Comparison of ENCODE assay signal across 16 cellular contexts in genomic region chr10:94315975-94316464, GRCh38. TPM values are rescaled to one million over a fixed set of nuclear protein-coding genes. Genes with fewer than 3 reads are reported as not detected.
DNase-seq lines count a peak whose midpoint lies in the region; ATAC-seq and TF ChIP-seq lines count a peak whose summit lies in the region.
"Had no signal": no experiment of that assay in that cellular context is flagged by ENCODE, and none has a peak within 500 bp of the region (broad histone marks: within the 10 kb centered on the region; RNA-seq: fewer than 3 reads in every experiment).

No MANE protein-coding gene starts in this region.

- peaks cover 4% of the 10 kb centered on the region for H3K36me3 ChIP-seq in colonic mucosa
- H3K36me3 ChIP-seq in SJCRH30, result peaks cover 3% of the 10 kb centered on the region; the same call in 1 of the 2 replicates

- intact Hi-C loops in colonic mucosa (cut with DNase I), result no loop called here

- no peak overlapping the region for H3K4me3 ChIP-seq in fibroblast of pulmonary artery (replicated peaks; ENCODE audit: low read depth, low read length)
- no peak overlapping the region for H3K4me3 ChIP-seq in colonic mucosa
- H3K4me3 ChIP-seq in SJCRH30, result no peak overlapping the region

- TF ChIP-seq CTCF in fibroblast of pulmonary artery (IDR thresholded peaks at IDR 0.05; ENCODE audit: low read length, missing control alignments) (no peak), omental fat pad (IDR thresholded peaks at IDR 0.05) (no peak), colonic mucosa (IDR thresholded peaks at IDR 0.05) (no peak)

- H3K27me3 ChIP-seq in colonic mucosa (no peaks in the 10 kb centered on the region), SJCRH30 (no peaks in the 10 kb centered on the region)

- DNase-seq in AG08395 (ENCODE audit: low spot score), result peak; percentile 44
- peak; percentile 87 for DNase-seq in amniotic epithelial cell (ENCODE audit: low read depth)
- peak; percentile 86 for DNase-seq in fibroblast of pulmonary artery (ENCODE audit: low read depth)
- no peak for DNase-seq in omental fat pad (ENCODE audit: low spot score)
- DNase-seq in NCI-H345 treated with DMSO at 0.1 percent for 48 hours (lab: John Stamatoyannopoulos, UW; ENCODE audit: unreplicated experiment), result no peak
- DNase-seq in colonic mucosa, result no peak
- no peak for DNase-seq in SJCRH30
- DNase-seq: activated CD8-positive, alpha-beta memory T cell treated with anti-CD3 and anti-CD28 coated beads for 24 hours; activated naive CD4-positive, alpha-beta T cell treated with Interleukin-2 at 50 U/mL for 16 hours; DMS79; Karpas-422; NCI-H187 treated with DMSO at 0.1 percent for 48 hours; NCI-H774; SHP77; stimulated activated CD4-positive, alpha-beta T cell treated with anti-CD3 and anti-CD28 coated beads, Interleukin-15, amount 100 ng/mL, for 24 hours had no signal

- H3K27ac ChIP-seq in colonic mucosa (no peak overlapping the region), SJCRH30 (no peak overlapping the region)

- H3K9me3 ChIP-seq in colonic mucosa (no peaks in the 10 kb centered on the region), SJCRH30 (replicated peaks) (no peaks in the 10 kb centered on the region)

- no peak overlapping the region for H3K9ac ChIP-seq in colonic mucosa (ENCODE audit: low read depth in 2 of 2, low read length in 2 of 2)

- ATAC-seq in omental fat pad (ENCODE audit: low FRiP score), result peak; percentile 42
- ATAC-seq in HG02981 (IDR thresholded peaks at IDR 0.05; ENCODE audit: unreplicated experiment), result no peak

- H3K4me1 ChIP-seq in colonic mucosa, result no peaks in the 10 kb centered on the region
- H3K4me1 ChIP-seq in SJCRH30, result no peaks in the 10 kb centered on the region

RNA-seq across cellular contexts. Expression of gene NOC3L, which starts 46.7 kb away (rescaled TPM):
- total RNA-seq in omental fat pad (10 to 100 TPM; 20.3 to 42.9 (median 23.0) TPM), colonic mucosa (10 to 100 TPM in 1 of 2 donors, 1 to 10 TPM in 1; 7.9 to 10.3 TPM)
- total RNA-seq in SJCRH30 (2014; rRNA removed; shearing (Covaris generic)), result 31.3 and 34.0 TPM in 2 replicates

Comparison
In these comparisons a context has a peak if more than half of its experiments do, and no peak if none do; other contexts are left out.
1. DNase-seq: peak in AG08395 (single experiment), amniotic epithelial cell (single experiment) and fibroblast of pulmonary artery (single experiment); none in omental fat pad (single experiment), NCI-H345 treated with DMSO at 0.1 percent for 48 hours (single experiment), colonic mucosa (single experiment) and SJCRH30 (0 of 2).